ENCODE assay signal across 8 cellular contexts in the genomic region with DNA sequence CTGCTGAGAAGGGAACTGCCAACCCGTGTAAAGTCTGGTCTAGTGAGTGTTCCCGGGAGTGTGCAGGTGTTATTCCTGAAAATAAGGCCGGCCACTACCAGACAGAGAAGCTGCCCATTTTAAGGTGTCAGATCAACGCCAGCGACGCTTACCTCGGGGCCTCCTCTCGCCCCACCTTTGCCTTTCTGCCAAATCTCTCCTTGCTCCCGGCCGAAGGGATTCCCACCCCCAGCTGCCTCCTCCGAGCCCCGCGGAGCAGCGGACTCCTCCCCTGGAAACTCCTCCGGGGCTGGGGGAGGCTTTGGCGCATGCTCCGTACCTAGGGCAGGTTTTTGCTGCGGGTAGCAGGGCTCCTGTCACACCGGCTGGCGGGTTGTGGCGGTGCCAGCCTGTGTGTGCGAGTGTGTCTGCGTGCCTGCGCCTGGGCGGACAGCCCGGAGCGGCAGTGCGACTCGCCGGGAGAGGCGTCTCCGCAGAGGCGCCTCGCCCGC. TPM values are rescaled to one million over a fixed set of nuclear protein-coding genes. Genes with fewer than 3 reads are reported as not detected.
A peak's percentile ranks its signal among the peaks of the same experiment; 100 is the strongest.
DNase-seq lines count a peak whose midpoint lies in the region; ATAC-seq, FAIRE-seq and TF ChIP-seq lines count a peak whose summit lies in the region.

TSS of gene HS6ST3 (plus strand) at position 359 of the 491 bp plus-strand sequence.

- H2AFZ ChIP-seq in Karpas-422 (ENCODE audit: low read length) = peak within 1 kb of the TSS; percentile 78; the same call in 1 of the 2 replicates
- H2AFZ ChIP-seq in astrocyte (ENCODE audit: low read depth, low read length) = peak within 1 kb of the TSS; percentile 79

- H3K36me3 Mint-ChIP-seq in astrocyte (ENCODE audit: low read depth, unreplicated experiment) = no peaks in the 10 kb centered on the region

- no peak for FAIRE-seq in astrocyte (lab: Jason Lieb, UNC)

- H3K9me3 ChIP-seq in Karpas-422 (ENCODE audit: low read length) (no peaks in the 10 kb centered on the region), astrocyte (ENCODE audit: insufficient read depth, low read depth, low read length) (no peaks in the 10 kb centered on the region), iPS-18a (ENCODE audit: control insufficient read depth, low read depth, low read length) (no peaks in the 10 kb centered on the region), spleen (no peaks in the 10 kb centered on the region)

- no peak for TF ChIP-seq CTCF in astrocyte (IDR thresholded peaks at IDR 0.05; ENCODE audit: insufficient read depth, low read depth, low read length)
- TF ChIP-seq CTCF in spleen (IDR thresholded peaks at IDR 0.05 in 8 of 11, conservative IDR thresholded peaks at IDR 0.05 in 3 of 11) = peak in 1 of 11 experiments; percentile 8

- H3K79me2 ChIP-seq in Karpas-422 (ENCODE audit: low read length) (no peaks in the 10 kb centered on the region), astrocyte (ENCODE audit: insufficient read depth, low read length) (no peaks in the 10 kb centered on the region)

- H3K4me2 ChIP-seq in Karpas-422 (ENCODE audit: low read depth, low read length, poor library complexity, severe bottlenecking) (peak within 1 kb of the TSS; percentile 63), astrocyte (ENCODE audit: low read length) (peak within 1 kb of the TSS; percentile 94)

- H3K9me2 ChIP-seq in Karpas-422 (replicated peaks; ENCODE audit: insufficient read depth, low read length) = no peaks in the 10 kb centered on the region

- H3K27me3 ChIP-seq in Karpas-422 (ENCODE audit: low read length) = no peaks in the 10 kb centered on the region
- H3K27me3 ChIP-seq in astrocyte (ENCODE audit: insufficient read depth, low read length) = peaks cover 51% of the 10 kb centered on the region
- H3K27me3 ChIP-seq in iPS-18a (ENCODE audit: control insufficient read depth, insufficient read depth, low read length) = peaks cover 63% of the 10 kb centered on the region
- H3K27me3 ChIP-seq in spleen (replicated peaks in 1 of 7) = peaks cover 3 to 94% (median 57%) of the 10 kb centered on the region in 7 donors

- ATAC-seq in GM19324 (IDR thresholded peaks at IDR 0.05; ENCODE audit: low FRiP score, unreplicated experiment) (peak; percentile 41), GM18520 (IDR thresholded peaks at IDR 0.05; ENCODE audit: unreplicated experiment) (no peak)

- H3K4me3 ChIP-seq in Karpas-422 (ENCODE audit: low read length) = peak within 1 kb of the TSS; percentile 52; the same call in 1 of the 2 replicates
- peak within 1 kb of the TSS; percentile 59 for H3K4me3 ChIP-seq in astrocyte (ENCODE audit: insufficient read depth, low read depth, low read length)
- peak within 1 kb of the TSS; percentile 67 for H3K4me3 ChIP-seq in iPS-18a (ENCODE audit: low read length)
- H3K4me3 ChIP-seq in spleen = peak within 1 kb of the TSS in 7 of 8 donors; percentile 13 to 64 (median 32)

- WGBS in spleen, 5 donors = 1 to 4% (median 2%) methylated on average over 15 to 35 of the region's 35 CpGs

- no peaks in the 10 kb centered on the region for H3K36me3 ChIP-seq in Karpas-422 (ENCODE audit: insufficient read depth, low read length)
- H3K36me3 ChIP-seq in astrocyte (ENCODE audit: insufficient read depth, low read length) = no peaks in the 10 kb centered on the region
- H3K36me3 ChIP-seq in iPS-18a (ENCODE audit: control insufficient read depth, low read depth, low read length) = no peaks in the 10 kb centered on the region
- H3K36me3 ChIP-seq in spleen = no peaks in the 10 kb centered on the region

- DNase-seq in AG20443 (ENCODE audit: low spot score) = peak; percentile 58
- DNase-seq in Karpas-422 = peak; percentile 43
- DNase-seq in astrocyte (ENCODE audit: low read depth) = no peak
- DNase-seq in spleen = no peak
- DNase-seq in NCI-H2029 (lab: John Stamatoyannopoulos, UW) = no peak

- H3K4me1 ChIP-seq in Karpas-422 (ENCODE audit: low read length) (peaks cover 4% of the 10 kb centered on the region; the same call in 1 of the 2 replicates), astrocyte (ENCODE audit: insufficient read depth, low read length) (peaks cover 4% of the 10 kb centered on the region), iPS-18a (ENCODE audit: control insufficient read depth, low read depth, low read length) (peaks cover 3% of the 10 kb centered on the region), spleen (peaks cover 0 to 20% (median 14%) of the 10 kb centered on the region in 6 donors)

- H3K27ac ChIP-seq in Karpas-422 (ENCODE audit: low read length) (no peak within 1 kb of the TSS), astrocyte (ENCODE audit: low read depth, low read length) (no peak within 1 kb of the TSS), iPS-18a (ENCODE audit: low read length) (no peak within 1 kb of the TSS), spleen (no peak within 1 kb of the TSS)

- H3K27me3 Mint-ChIP-seq in astrocyte (ENCODE audit: low read depth, unreplicated experiment) = peaks cover 72% of the 10 kb centered on the region

- H3K9ac ChIP-seq in Karpas-422 (ENCODE audit: low read length) = no peak within 1 kb of the TSS
- H3K9ac ChIP-seq in astrocyte (ENCODE audit: low read length) = peak within 1 kb of the TSS; percentile 31
- H3K9ac ChIP-seq in iPS-18a (ENCODE audit: low read length) = no peak within 1 kb of the TSS

- intact Hi-C loops in spleen (cut with DNase I; ENCODE audit: low total_unique reads) = no loop called here

- H3K4me3 Mint-ChIP-seq in astrocyte (ENCODE audit: unreplicated experiment) = peak within 1 kb of the TSS; percentile 83

- H3K27ac Mint-ChIP-seq in astrocyte (ENCODE audit: unreplicated experiment) = no peak within 1 kb of the TSS

- H4K20me1 ChIP-seq in Karpas-422 (ENCODE audit: insufficient read depth, low read depth, low read length) (no peaks in the 10 kb centered on the region), astrocyte (ENCODE audit: insufficient read depth, low read length) (no peaks in the 10 kb centered on the region)

- TF ChIP-seq POLR2A in spleen (IDR thresholded peaks at IDR 0.05) = no peak

- H3K4me1 Mint-ChIP-seq in astrocyte (ENCODE audit: low read depth, unreplicated experiment) = no peaks in the 10 kb centered on the region

- H3K9me3 Mint-ChIP-seq in astrocyte (ENCODE audit: unreplicated experiment) = no peaks in the 10 kb centered on the region

RNA-seq across cellular contexts. Expression of gene HS6ST3, which starts in this region (rescaled TPM):
- not detected in 2 replicates for total RNA-seq in Karpas-422 (2014; rRNA removed; shearing (Covaris generic); ENCODE audit: low replicate concordance)
- 0.07 TPM in 1 of 2 replicates, not detected in the other for total RNA-seq in astrocyte
- total RNA-seq in spleen = not detected
- polyA plus RNA-seq in spleen = under 1 TPM in 1 of 3 donors, not detected in 2; 0.03 TPM

Comparison
In these comparisons a context has a peak if more than half of its experiments do, and no peak if none do; other contexts are left out.
1. Peak in DNase-seq, H3K4me3 ChIP-seq and H3K4me2 ChIP-seq in Karpas-422; RNA of the gene not detected or under 1 TPM.